In the genomic region with DNA sequence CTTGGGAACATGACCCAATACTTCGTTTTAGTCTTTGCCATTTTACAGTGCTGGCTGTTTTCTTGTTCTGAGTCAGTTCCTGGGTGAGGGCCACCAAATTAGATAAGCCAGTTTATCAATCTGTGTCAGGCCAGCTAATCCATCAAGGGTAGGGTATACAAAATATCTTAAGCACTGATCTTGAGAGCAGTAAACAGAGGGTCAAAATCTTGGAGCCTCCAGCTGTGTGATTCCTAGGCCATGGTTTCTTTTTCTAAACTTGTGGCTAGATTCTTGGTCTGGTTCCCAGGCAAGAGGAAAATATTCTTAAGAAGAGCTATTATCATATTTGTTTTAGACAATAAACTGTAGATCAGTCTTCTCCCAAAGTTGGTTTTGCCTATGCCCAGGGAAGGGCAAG, we compare ENCODE assay signal across 18 cellular contexts.
"Had no signal": no experiment of that assay in that cellular context is flagged by ENCODE, and none has a peak within 500 bp of the region (broad histone marks: within the 10 kb centered on the region; RNA-seq: fewer than 3 reads in every experiment).

No MANE protein-coding gene starts in this region.

- H3K4me1 Mint-ChIP-seq: naive thymus-derived CD8-positive, alpha-beta T cell had no signal

- H3K27ac ChIP-seq: esophagus squamous epithelium, heart left ventricle, neutrophil, spleen, stomach, thoracic aorta, transverse colon had no signal

- H3K4me1 ChIP-seq: esophagus squamous epithelium, heart left ventricle, spleen, stomach, transverse colon had no signal

- H3K4me3 Mint-ChIP-seq: dendritic cell treated with granulocyte-macrophage colony-stimulating factor and Interleukin-4, amounts not matched to agents 40 ng/mL and 50 ng/mL, for 4 days; effector memory CD8-positive, alpha-beta T cell; naive thymus-derived CD8-positive, alpha-beta T cell had no signal

- H3K9me3 ChIP-seq: neutrophil, thoracic aorta, transverse colon had no signal

- H3K27ac Mint-ChIP-seq: dendritic cell treated with granulocyte-macrophage colony-stimulating factor and Interleukin-4, amounts not matched to agents 40 ng/mL and 50 ng/mL, for 4 days; effector memory CD8-positive, alpha-beta T cell had no signal

- H3K36me3 ChIP-seq: esophagus squamous epithelium, heart left ventricle, neutrophil, spleen, stomach, thoracic aorta, transverse colon had no signal

- DNase-seq: effector memory CD8-positive, alpha-beta T cell; esophagus squamous epithelium; heart left ventricle; hippocampal formation; kidney glomerular epithelial cell; mammary epithelial cell; naive thymus-derived CD8-positive, alpha-beta T cell; spleen; stimulated activated CD4-positive, alpha-beta T cell treated with anti-CD3 and anti-CD28 coated beads, Interleukin-15, amount 100 ng/mL, for 24 hours; stimulated activated CD4-positive, alpha-beta T cell treated with anti-CD3 and anti-CD28 coated beads, Interleukin-1b, Interleukin-23, amount 100 ng/mL, for 48 hours; stimulated activated naive CD4-positive, alpha-beta T cell; stomach; substantia nigra; transverse colon had no signal

- H3K27me3 ChIP-seq: esophagus squamous epithelium, heart left ventricle, neutrophil, spleen, stomach, transverse colon had no signal

- H3K27me3 Mint-ChIP-seq: dendritic cell treated with granulocyte-macrophage colony-stimulating factor and Interleukin-4, amounts not matched to agents 40 ng/mL and 50 ng/mL, for 4 days; effector memory CD8-positive, alpha-beta T cell; naive thymus-derived CD8-positive, alpha-beta T cell had no signal

- ATAC-seq: effector memory CD8-positive, alpha-beta T cell; heart left ventricle; naive thymus-derived CD8-positive, alpha-beta T cell; sciatic nerve had no signal

- H3K4me3 ChIP-seq: esophagus squamous epithelium, heart left ventricle, spleen, stomach, thoracic aorta, transverse colon had no signal
